ENCODE assay signal across 8 cellular contexts in the genomic region with DNA sequence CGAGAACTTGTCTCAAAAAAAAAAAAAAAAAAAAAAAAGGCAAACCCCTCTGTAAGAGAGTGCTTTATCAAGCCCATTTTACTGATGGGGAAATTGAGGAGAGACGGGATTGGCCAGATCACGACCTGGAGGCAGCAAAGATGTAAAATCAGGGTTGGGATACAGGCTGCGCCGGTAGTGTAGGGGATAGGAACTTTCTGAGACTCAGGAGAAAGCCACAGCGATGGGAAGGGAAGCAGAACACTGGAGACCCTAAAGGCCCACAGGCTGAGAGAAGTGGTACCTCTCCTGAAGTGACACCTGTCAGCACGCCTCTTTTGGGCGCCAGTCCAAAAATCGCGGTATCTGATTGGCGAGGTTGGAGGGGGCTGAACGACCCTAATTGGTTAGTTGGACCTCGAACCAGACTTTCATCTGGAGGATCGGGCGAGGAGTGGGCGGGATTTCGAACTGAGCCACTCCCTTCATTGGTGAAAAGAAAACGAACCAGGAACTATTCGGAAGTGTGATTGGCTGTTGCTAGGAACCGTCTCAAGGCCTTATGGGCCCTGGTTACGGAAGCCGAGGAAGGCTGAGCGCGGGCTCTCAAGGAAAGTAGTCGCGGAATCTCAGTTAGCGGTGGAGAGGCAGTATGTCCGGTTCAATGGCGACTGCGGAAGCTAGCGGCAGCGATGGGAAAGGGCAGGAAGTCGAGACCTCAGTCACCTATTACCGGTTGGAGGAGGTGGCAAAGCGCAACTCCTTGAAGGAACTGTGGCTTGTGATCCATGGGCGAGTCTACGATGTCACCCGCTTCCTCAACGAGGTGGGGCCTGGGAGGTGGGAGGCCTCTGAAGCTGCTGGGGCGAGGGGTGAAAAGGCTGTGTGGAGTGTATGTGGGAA. TPM values are rescaled to one million over a fixed set of nuclear protein-coding genes. Genes with fewer than 3 reads are reported as not detected.
DNase-seq lines count a peak whose midpoint lies in the region; ATAC-seq and TF ChIP-seq lines count a peak whose summit lies in the region.

A gene with protein sequence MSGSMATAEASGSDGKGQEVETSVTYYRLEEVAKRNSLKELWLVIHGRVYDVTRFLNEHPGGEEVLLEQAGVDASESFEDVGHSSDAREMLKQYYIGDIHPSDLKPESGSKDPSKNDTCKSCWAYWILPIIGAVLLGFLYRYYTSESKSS (plus strand): TSS at position 567 of the 882 bp plus-strand sequence. CDS start 65 bp downstream, at position 632.

- intact Hi-C loops in colonic mucosa (cut with DNase I), result no loop called here

- peak within 1 kb of the TSS; percentile 100 for H3K4me3 ChIP-seq in BE2C (ENCODE audit: low read depth, low read length)
- H3K4me3 ChIP-seq in colonic mucosa, result peak within 1 kb of the TSS; percentile 86

- peak within 1 kb of the TSS; percentile 67 to 97 for H3K9ac ChIP-seq in colonic mucosa (ENCODE audit: low read depth in 2 of 2, low read length in 2 of 2)

- no peaks in the 10 kb centered on the region for H3K27me3 ChIP-seq in BE2C
- no peaks in the 10 kb centered on the region for H3K27me3 ChIP-seq in colonic mucosa
- no peaks in the 10 kb centered on the region for H3K27me3 ChIP-seq in layer of hippocampus (ENCODE audit: control insufficient read depth, insufficient read depth, low read length)

- H3K27ac ChIP-seq in colonic mucosa (peak within 1 kb of the TSS; percentile 88), layer of hippocampus (ENCODE audit: low read depth, low read length) (peak within 1 kb of the TSS; percentile 72)

- TF ChIP-seq CTCF in BE2C (IDR thresholded peaks at IDR 0.05; ENCODE audit: low read depth, low read length) (no peak), colonic mucosa (IDR thresholded peaks at IDR 0.05) (no peak)

- DNase-seq in BE2C, result peak; percentile 93
- DNase-seq in GM19240 (ENCODE audit: insufficient read length, low spot score), result peak; percentile 85
- DNase-seq in NCI-H526 (lab: John Stamatoyannopoulos, UW), result peak; percentile 97
- DNase-seq in activated CD4-positive, alpha-beta T cell treated with anti-CD3 and anti-CD28 coated beads for 48 hours, result peak; percentile 97
- DNase-seq in colonic mucosa, result peak; percentile 97
- DNase-seq in stimulated activated CD4-positive, alpha-beta T cell treated with anti-CD3 and anti-CD28 coated beads, Interleukin-1b, Interleukin-23, amount 100 ng/mL, for 4 hours (ENCODE audit: low read depth in 2 of 2), result peak; percentile 88 to 93

- H3K9me3 ChIP-seq in BE2C, result no peaks in the 10 kb centered on the region
- H3K9me3 ChIP-seq in colonic mucosa, result no peaks in the 10 kb centered on the region

- ATAC-seq in HG03460 (IDR thresholded peaks at IDR 0.05; ENCODE audit: unreplicated experiment), result peak; percentile 91

- H3K4me1 ChIP-seq in BE2C (no peaks in the 10 kb centered on the region), colonic mucosa (no peaks in the 10 kb centered on the region)

- H3K36me3 ChIP-seq in BE2C, result peaks cover 15% of the 10 kb centered on the region
- H3K36me3 ChIP-seq in colonic mucosa, result peaks cover 5% of the 10 kb centered on the region

RNA-seq across cellular contexts. Expression of the gene that starts here (rescaled TPM):
- 108 TPM for polyA plus RNA-seq in BE2C (2012; ENCODE audit: insufficient read depth, insufficient read length, low read depth)
- 100 to 1,000 TPM; 166 to 220 TPM for total RNA-seq in colonic mucosa

Comparison
In these comparisons a context has a peak if more than half of its experiments do, and no peak if none do; other contexts are left out.
1. Peak in every context shown above with its lines: DNase-seq, ATAC-seq, H3K4me3 ChIP-seq and H3K27ac ChIP-seq.